In genomic region chr5:151451626-151452520, GRCh38 we compare ENCODE assay signal across 10 cellular contexts. TPM values are rescaled to one million over a fixed set of nuclear protein-coding genes. Genes with fewer than 3 reads are reported as not detected.
DNase-seq lines count a peak whose midpoint lies in the region; ATAC-seq and TF ChIP-seq lines count a peak whose summit lies in the region.
"Had no signal": no experiment of that assay in that cellular context is flagged by ENCODE, and none has a peak within 500 bp of the region (broad histone marks: within the 10 kb centered on the region; RNA-seq: fewer than 3 reads in every experiment).

No MANE protein-coding gene starts in this region.

- intact Hi-C loops in body of pancreas (cut with DNase I) = loop anchor here (10.0 kb wide), 2 partner anchors 53 to 193 kb away; no protein-coding TSS in a partner anchor
- intact Hi-C loops in mucosa of descending colon (cut with DNase I, micrococcal nuclease) = no loop called here

- WGBS in body of pancreas, 2 donors = 81 to 84% methylated on average over 8 of the region's 8 CpGs

- H3K9me3 ChIP-seq in body of pancreas = no peaks in the 10 kb centered on the region
- no peaks in the 10 kb centered on the region for H3K9me3 ChIP-seq in mucosa of descending colon

- no peaks in the 10 kb centered on the region for H3K27me3 ChIP-seq in body of pancreas

- ATAC-seq in GM21529 (IDR thresholded peaks at IDR 0.05; ENCODE audit: unreplicated experiment) (peak; percentile 68), HG03571 (IDR thresholded peaks at IDR 0.05; ENCODE audit: unreplicated experiment) (peak; percentile 55), body of pancreas (no peak), mucosa of descending colon (no peak)

- DNase-seq in GM04503 (ENCODE audit: low read depth) (peak; percentile 17), iris pigment epithelial cell (ENCODE audit: low read depth) (peak; percentile 57), NCI-H1105 treated with DMSO at 0.1 percent for 48 hours (lab: John Stamatoyannopoulos, UW) (no peak), body of pancreas (no peak), NOMO-1 treated with DMSO at 0.1 percent for 48 hours (lab: John Stamatoyannopoulos, UW; ENCODE audit: unreplicated experiment) (no peak), mucosa of descending colon (no peak)
- DNase-seq: activated naive CD4-positive, alpha-beta T cell; NCI-H524 had no signal

- H3K27ac ChIP-seq in body of pancreas = no peak overlapping the region

- TF ChIP-seq CTCF in body of pancreas (IDR thresholded peaks at IDR 0.05) (no peak), mucosa of descending colon (IDR thresholded peaks at IDR 0.05) (no peak)

- H3K4me1 ChIP-seq in body of pancreas = peaks cover 16% of the 10 kb centered on the region
- H3K4me1 ChIP-seq in mucosa of descending colon (ENCODE audit: low read depth) = peaks cover 40% of the 10 kb centered on the region

- H3K4me3 ChIP-seq in body of pancreas = no peak overlapping the region
- no peak overlapping the region for H3K4me3 ChIP-seq in mucosa of descending colon

- no peaks in the 10 kb centered on the region for H3K36me3 ChIP-seq in body of pancreas (replicated peaks in 1 of 2; ENCODE audit: insufficient read depth in 1 of 2, low read depth in 2 of 2)
- H3K36me3 ChIP-seq in mucosa of descending colon (ENCODE audit: low read depth) = no peaks in the 10 kb centered on the region

- TF ChIP-seq POLR2A in body of pancreas (IDR thresholded peaks at IDR 0.05) = no peak

RNA-seq across cellular contexts. Expression of gene SLC36A1, which starts 4.5 kb away (rescaled TPM):
- 10 to 100 TPM in 1 of 2 donors, 1 to 10 TPM in 1; 6.5 to 12.5 TPM for total RNA-seq in body of pancreas
- 100 to 1,000 TPM in 1 of 3 donors, 10 to 100 TPM in 2; 38.1 to 105 (median 55.2) TPM for total RNA-seq in mucosa of descending colon

Comparison
In these comparisons a context has a peak if more than half of its experiments do, and no peak if none do; other contexts are left out.
1. DNase-seq: peak in GM04503 (single experiment) and iris pigment epithelial cell (single experiment); none in NCI-H1105 treated with DMSO at 0.1 percent for 48 hours (single experiment), body of pancreas (0 of 4), NOMO-1 treated with DMSO at 0.1 percent for 48 hours (single experiment) and mucosa of descending colon (0 of 3).
2. ATAC-seq: peak in GM21529 (single experiment) and HG03571 (single experiment); none in body of pancreas (single experiment) and mucosa of descending colon (single experiment).